In genomic region chr10:132408367-132408781, GRCh38 we compare ENCODE assay signal across 8 cellular contexts. TPM values are rescaled to one million over a fixed set of nuclear protein-coding genes. Genes with fewer than 3 reads are reported as not detected.
A peak's percentile ranks its signal among the peaks of the same experiment; 100 is the strongest.
DNase-seq lines count a peak whose midpoint lies in the region; ATAC-seq and TF ChIP-seq lines count a peak whose summit lies in the region.

No MANE protein-coding gene starts in this region.

- H3K4me1 ChIP-seq in heart left ventricle (peaks cover 0 to 54% (median 39%) of the 10 kb centered on the region in 12 donors), neutrophil (ENCODE audit: control insufficient read depth in 1 of 2, insufficient read depth in 1 of 2, low read depth in 1 of 2, low read length in 1 of 2) (peaks cover 24 to 37% of the 10 kb centered on the region in 2 experiments)

- TF ChIP-seq POLR2A in heart left ventricle (IDR thresholded peaks at IDR 0.05) = no peak

- H3K27me3 ChIP-seq in heart left ventricle (no peaks in the 10 kb centered on the region), neutrophil (no peaks in the 10 kb centered on the region)

- POLR2A ChIA-PET in RWPE1 (lab: Yijun Ruan, JAX; ENCODE audit: low non-redundant PET) = interaction anchor here (1.1 to 1.2 kb wide), 2 partner anchors 9 to 39 kb away, joined by 4 read pairs; no protein-coding TSS in a partner anchor

- peak overlapping the region in 3 of 12 donors; percentile 15 to 35 (median 26) for H3K4me3 ChIP-seq in heart left ventricle
- H3K4me3 ChIP-seq in neutrophil (ENCODE audit: low read depth in 1 of 2, low read length in 1 of 2) = peak overlapping the region; percentile 34 to 48

- intact Hi-C loops in heart left ventricle (cut with DNase I) = no loop called here

- DNase-seq in RWPE1 (ENCODE audit: low spot score) = no peak
- no peak for DNase-seq in heart left ventricle
- DNase-seq in NCI-H1694 treated with DMSO at 0.1 percent for 48 hours (lab: John Stamatoyannopoulos, UW) = no peak

- CTCF ChIA-PET in RWPE1 (lab: Yijun Ruan, JAX) = interaction anchor here (0.7 to 1.8 kb wide), 3 partner anchors 39 to 55 kb away, joined by 3 to 5 read pairs (median 4); no protein-coding TSS in a partner anchor

- H3K9me3 ChIP-seq in heart left ventricle (no peaks in the 10 kb centered on the region), neutrophil (no peaks in the 10 kb centered on the region)

- H3K36me3 ChIP-seq in heart left ventricle (peaks cover 0 to 26% (median 17%) of the 10 kb centered on the region in 9 donors), neutrophil (peaks cover 24% of the 10 kb centered on the region)

- H3K27ac ChIP-seq in C4-2B (peak overlapping the region; percentile 99), RWPE1 (peak overlapping the region; percentile 50), heart left ventricle (peak overlapping the region; percentile 9 to 86 (median 76)), neutrophil (peak overlapping the region; percentile 53)

- TF ChIP-seq CTCF in C4-2B (conservative IDR thresholded peaks at IDR 0.05) (no peak), RWPE1 (conservative IDR thresholded peaks at IDR 0.05; ENCODE audit: low read depth) (no peak), heart left ventricle (IDR thresholded peaks at IDR 0.05) (no peak), neutrophil (IDR thresholded peaks at IDR 0.05) (no peak)

- ATAC-seq in heart left ventricle = peak in 3 of 4 donors; percentile 8 to 40 (median 19)
- no peak for ATAC-seq in HG02759 (IDR thresholded peaks at IDR 0.05; ENCODE audit: unreplicated experiment)
- no peak for ATAC-seq in HG03520 (IDR thresholded peaks at IDR 0.05; ENCODE audit: unreplicated experiment)
- no peak for ATAC-seq in HG03439 (IDR thresholded peaks at IDR 0.05; ENCODE audit: unreplicated experiment)

- 48 to 72% (median 67%) methylated on average over 13 to 20 of the region's 20 CpGs for WGBS in heart left ventricle, 4 donors

RNA-seq across cellular contexts. Expression of gene PWWP2B, which starts 11.4 kb away (rescaled TPM):
- total RNA-seq in heart left ventricle = 10 to 100 TPM; 10.5 to 23.5 (median 15.3) TPM
- polyA plus RNA-seq in heart left ventricle = 10 to 100 TPM; 13.8 to 19.7 TPM

Comparison
In these comparisons a context has a peak if more than half of its experiments do, and no peak if none do; other contexts are left out.
1. ATAC-seq: peak in heart left ventricle (3 of 4); none in HG02759 (single experiment), HG03520 (single experiment) and HG03439 (single experiment).
2. Peak in every context shown above with its lines, with median percentiles within 50 percentile points of each other: H3K27ac ChIP-seq.